Comparison of ENCODE assay signal across 5 cellular contexts in genomic region chr19:42257842-42258241, GRCh38. TPM values are rescaled to one million over a fixed set of nuclear protein-coding genes. Genes with fewer than 3 reads are reported as not detected.
DNase-seq lines count a peak whose midpoint lies in the region; ATAC-seq, FAIRE-seq and TF ChIP-seq lines count a peak whose summit lies in the region.
"Not testable (repeated sequence)": the region's sequence is repeated elsewhere in the genome, so short reads cannot be mapped to it uniquely, and the experiment has no call there.

No MANE protein-coding gene starts in this region.

- H3K27me3 Mint-ChIP-seq in IgD-negative memory B cell, type B pancreatic cell: not testable (repeated sequence)
- peaks cover 38% of the 10 kb centered on the region for H3K27me3 Mint-ChIP-seq in WTC11 (ENCODE audit: low read depth)

- peak overlapping the region in 3 of 4 donors; percentile 9 to 50 (median 43) for H3K4me3 Mint-ChIP-seq in IgD-negative memory B cell
- not testable (repeated sequence) for H3K4me3 Mint-ChIP-seq in WTC11
- peak overlapping the region; percentile 39 for H3K4me3 Mint-ChIP-seq in type B pancreatic cell

- BruUV-seq in HepG2 (replicated peaks; lab: Mats Ljungman, UMichigan), result not testable (repeated sequence)

- not testable (repeated sequence) for H3K9me3 ChIP-seq in HepG2 (ENCODE audit: low read length)

- H3K79me2 ChIP-seq in HepG2 (ENCODE audit: insufficient read depth, low read length), result peaks cover 14% of the 10 kb centered on the region

- intact Hi-C loops in HepG2 (cut with micrococcal nuclease; ENCODE audit: unreplicated experiment), result not testable (repeated sequence)

- H3K4me1 Mint-ChIP-seq in IgD-negative memory B cell, result not testable (repeated sequence)
- H3K4me1 Mint-ChIP-seq in WTC11 (peaks cover 10% of the 10 kb centered on the region), type B pancreatic cell (ENCODE audit: unreplicated experiment) (peaks cover 16% of the 10 kb centered on the region)

- 70% methylated on average over 3 of the region's 3 CpGs for WGBS in HepG2 (ENCODE audit: low lambda C conversion rate)

- not testable (repeated sequence) for TF ChIP-seq RAD21 in HepG2 (CRISPR knock-in tag; IDR thresholded peaks at IDR 0.05)

- H3K4me2 ChIP-seq in HepG2 (ENCODE audit: low read depth, low read length), result not testable (repeated sequence)

- H3K9me3 Mint-ChIP-seq in IgD-negative memory B cell, WTC11, type B pancreatic cell: not testable (repeated sequence)

- H3K4me1 ChIP-seq in HepG2 (ENCODE audit: insufficient read depth, low read length), result peaks cover 40% of the 10 kb centered on the region

- not testable (repeated sequence) for H3K27ac ChIP-seq in HepG2 (ENCODE audit: extremely low read length, insufficient read depth, low read length)

- in situ Hi-C loops in HepG2 (cut with HindIII; ENCODE audit: extremely low pct_ligation_motif_present, low pct_unique_long_range_greater_than_20kb), result not testable (repeated sequence)

- H2AFZ ChIP-seq in HepG2 (ENCODE audit: low read length), result not testable (repeated sequence)

- TF ChIP-seq CTCF in WTC11 (IDR thresholded peaks at IDR 0.05); HepG2 (CRISPR knock-in tag; IDR thresholded peaks at IDR 0.05); type B pancreatic cell (conservative IDR thresholded peaks at IDR 0.05): not testable (repeated sequence)

- POLR2A ChIA-PET in WTC11 (lab: Charles Lee), result interaction anchor here (0.7 kb wide), 1 partner anchor 44 kb away, joined by 7 read pairs; the partner anchor contains the start of gene PAFAH1B3
- POLR2A ChIA-PET in HepG2 (lab: Yijun Ruan, JAX), result interaction anchor here (1.3 kb wide), 1 partner anchor 22 kb away, joined by 3 read pairs; no protein-coding TSS in a partner anchor

- H3K36me3 ChIP-seq in HepG2 (replicated peaks in 1 of 2; ENCODE audit: control insufficient read depth in 1 of 2, insufficient read depth in 2 of 2, low read length in 2 of 2), result not testable (repeated sequence)

- H3K9ac ChIP-seq in HepG2 (ENCODE audit: insufficient read depth, low read depth, low read length), result not testable (repeated sequence)

- H4K20me1 ChIP-seq in HepG2 (ENCODE audit: insufficient read depth, low read length), result not testable (repeated sequence)

- not testable (repeated sequence) for TF ChIP-seq EP300 in HepG2 (IDR thresholded peaks at IDR 0.05; ENCODE audit: low read depth in 2 of 2, low read length in 2 of 2); HepG2 (CRISPR knock-in tag; IDR thresholded peaks at IDR 0.05; ENCODE audit: borderline replicate concordance)

- not testable (repeated sequence) for H3K36me3 Mint-ChIP-seq in IgD-negative memory B cell, WTC11, type B pancreatic cell

- peak; percentile 40 for FAIRE-seq in GM12892 (lab: Jason Lieb, UNC)
- FAIRE-seq in HepG2 (lab: Jason Lieb, UNC), result not testable (repeated sequence)

- CTCF ChIA-PET in WTC11 (lab: Charles Lee), result interaction anchor here (0.6 to 3.0 kb wide), 9 partner anchors 15 to 149 kb away, joined by 3 to 15 read pairs (median 4); partner anchors contain the start of gene GSK3A
- CTCF ChIA-PET in HepG2 (lab: Yijun Ruan, JAX; ENCODE audit: low intra/inter-chr PET ratio, low total read pairs), result not testable (repeated sequence)

- DNase-seq in GM12892 (ENCODE audit: insufficient read length); WTC11 (ENCODE audit: low spot score); HepG2 (ENCODE audit: low spot score); type B pancreatic cell (ENCODE audit: extremely low spot score, unreplicated experiment): not testable (repeated sequence)

- not testable (repeated sequence) for H3K27me3 ChIP-seq in HepG2 (ENCODE audit: control insufficient read depth in 1 of 2, insufficient read depth in 2 of 2, low read length in 2 of 2)

- H3K27ac Mint-ChIP-seq in IgD-negative memory B cell, result peak overlapping the region in 1 of 3 donors; percentile 84
- not testable (repeated sequence) for H3K27ac Mint-ChIP-seq in WTC11, type B pancreatic cell

- H3K4me3 ChIP-seq in HepG2 (replicated peaks in 1 of 3; ENCODE audit: insufficient read depth in 1 of 3, low read depth in 2 of 3, low read length in 3 of 3), result not testable (repeated sequence)

- TF ChIP-seq POLR2A in GM12892 (IDR thresholded peaks at IDR 0.05; ENCODE audit: low read depth, low read length); HepG2 (IDR thresholded peaks at IDR 0.05; ENCODE audit: insufficient read depth in 1 of 2, low read depth in 2 of 2, low read length in 2 of 2): not testable (repeated sequence)

- ATAC-seq in WTC11, HepG2: not testable (repeated sequence)

RNA-seq across cellular contexts. Expression of gene ERF, which starts 2.9 kb away (rescaled TPM):
- polyA plus RNA-seq in GM12892 (2012; ENCODE audit: missing spikeins), result 10.6 TPM
- polyA plus RNA-seq in IgD-negative memory B cell (6.7 TPM), HepG2 (2011; rRNA removed) (62.5 and 69.9 TPM in 2 replicates)
- total RNA-seq in WTC11 (2021) (65.4 to 67.6 TPM (median 65.9 TPM) in 3 replicates), HepG2 (2016; rRNA removed; fragmentation: Illumina TruSeq; extraction: Trizol) (43.2 and 67.1 TPM in 2 replicates), type B pancreatic cell (ENCODE audit: low replicate concordance) (54.9 and 78.9 TPM in 2 replicates)
- 54.9 and 66.8 TPM in 2 replicates for total RNA-seq in HepG2 (2016; cell fraction: cytosol; rRNA removed; fragmentation: Illumina TruSeq; extraction: Trizol; ENCODE audit: low read depth)
- total RNA-seq in HepG2 (2016; cell fraction: insoluble cytoplasmic fraction; rRNA removed; fragmentation: Illumina TruSeq; extraction: Trizol), result 35.3 and 68.2 TPM in 2 replicates
- total RNA-seq in HepG2 (2016; cell fraction: membrane; rRNA removed; fragmentation: Illumina TruSeq; extraction: Trizol), result 104 and 115 TPM in 2 replicates
- 31.2 and 38.3 TPM in 2 replicates for total RNA-seq in HepG2 (2016; cell fraction: nucleus; rRNA removed; fragmentation: Illumina TruSeq; extraction: Trizol)
- 36.9 and 45.9 TPM in 2 replicates for polyA plus RNA-seq in HepG2 (2011; cell fraction: cytosol; rRNA removed)
- 109 and 170 TPM in 2 replicates for polyA plus RNA-seq in HepG2 (2011; cell fraction: nucleus; rRNA removed)
- polyA plus RNA-seq in HepG2 (2012), result 38.4 and 44.3 TPM in 2 replicates
- polyA plus RNA-seq in HepG2 (2016; cell fraction: cytosol; fragmentation: Illumina TruSeq; extraction: Trizol; ENCODE audit: low read depth), result 30.4 TPM in 2 replicates
- 56.4 and 79.4 TPM in 2 replicates for polyA plus RNA-seq in HepG2 (2016; cell fraction: insoluble cytoplasmic fraction; fragmentation: Illumina TruSeq; extraction: Trizol; ENCODE audit: low read depth)
- polyA plus RNA-seq in HepG2 (2016; cell fraction: membrane; fragmentation: Illumina TruSeq; extraction: Trizol; ENCODE audit: low read depth), result 55.2 and 69.1 TPM in 2 replicates
- 77.4 and 89.7 TPM in 2 replicates for polyA plus RNA-seq in HepG2 (2016; cell fraction: nucleus; fragmentation: Illumina TruSeq; extraction: Trizol; ENCODE audit: insufficient read depth, low read depth)
- 39.2 and 85.5 TPM in 2 replicates for polyA minus RNA-seq in HepG2 (2011; rRNA and poly(A)+ RNA removed; ENCODE audit: low replicate concordance)
- 38.3 and 50.2 TPM in 2 replicates for polyA minus RNA-seq in HepG2 (2011; cell fraction: cytosol; rRNA and poly(A)+ RNA removed)
- 40.9 and 56.5 TPM in 2 replicates for polyA minus RNA-seq in HepG2 (2011; cell fraction: nucleus; rRNA and poly(A)+ RNA removed)

RNA-seq across cellular contexts. Expression of gene CIC, which starts 11.2 kb away (rescaled TPM):
- 6.1 TPM for polyA plus RNA-seq in GM12892 (2012; ENCODE audit: missing spikeins)
- polyA plus RNA-seq in IgD-negative memory B cell (4.5 TPM), HepG2 (2011; rRNA removed) (5.9 and 8.3 TPM in 2 replicates)
- total RNA-seq in WTC11 (2021) (53.0 to 58.5 TPM (median 55.8 TPM) in 3 replicates), HepG2 (2016; rRNA removed; fragmentation: Illumina TruSeq; extraction: Trizol) (5.4 and 8.0 TPM in 2 replicates), type B pancreatic cell (ENCODE audit: low replicate concordance) (44.8 and 70.3 TPM in 2 replicates)
- total RNA-seq in HepG2 (2016; cell fraction: cytosol; rRNA removed; fragmentation: Illumina TruSeq; extraction: Trizol; ENCODE audit: low read depth), result 1.5 and 1.8 TPM in 2 replicates
- 5.2 and 7.8 TPM in 2 replicates for total RNA-seq in HepG2 (2016; cell fraction: insoluble cytoplasmic fraction; rRNA removed; fragmentation: Illumina TruSeq; extraction: Trizol)
- total RNA-seq in HepG2 (2016; cell fraction: membrane; rRNA removed; fragmentation: Illumina TruSeq; extraction: Trizol), result 4.6 and 4.9 TPM in 2 replicates
- 10.4 and 12.3 TPM in 2 replicates for total RNA-seq in HepG2 (2016; cell fraction: nucleus; rRNA removed; fragmentation: Illumina TruSeq; extraction: Trizol)
- 3.3 and 5.6 TPM in 2 replicates for polyA plus RNA-seq in HepG2 (2011; cell fraction: cytosol; rRNA removed)
- 60.6 and 75.8 TPM in 2 replicates for polyA plus RNA-seq in HepG2 (2011; cell fraction: nucleus; rRNA removed)
- 17.6 and 25.1 TPM in 2 replicates for polyA plus RNA-seq in HepG2 (2012)
- polyA plus RNA-seq in HepG2 (2016; cell fraction: cytosol; fragmentation: Illumina TruSeq; extraction: Trizol; ENCODE audit: low read depth), result 1.7 and 1.9 TPM in 2 replicates
- 10.1 and 16.9 TPM in 2 replicates for polyA plus RNA-seq in HepG2 (2016; cell fraction: insoluble cytoplasmic fraction; fragmentation: Illumina TruSeq; extraction: Trizol; ENCODE audit: low read depth)
- polyA plus RNA-seq in HepG2 (2016; cell fraction: membrane; fragmentation: Illumina TruSeq; extraction: Trizol; ENCODE audit: low read depth), result 5.7 and 6.0 TPM in 2 replicates
- polyA plus RNA-seq in HepG2 (2016; cell fraction: nucleus; fragmentation: Illumina TruSeq; extraction: Trizol; ENCODE audit: insufficient read depth, low read depth), result 61.0 and 65.4 TPM in 2 replicates
- 3.6 and 7.9 TPM in 2 replicates for polyA minus RNA-seq in HepG2 (2011; rRNA and poly(A)+ RNA removed; ENCODE audit: low replicate concordance)
- 9.1 and 10.8 TPM in 2 replicates for polyA minus RNA-seq in HepG2 (2011; cell fraction: cytosol; rRNA and poly(A)+ RNA removed)
- 14.7 and 15.5 TPM in 2 replicates for polyA minus RNA-seq in HepG2 (2011; cell fraction: nucleus; rRNA and poly(A)+ RNA removed)

RNA-seq across cellular contexts. Expression of gene GSK3A, which starts 15.4 kb away (rescaled TPM):
- polyA plus RNA-seq in GM12892 (2012; ENCODE audit: missing spikeins), result 21.9 TPM
- polyA plus RNA-seq in IgD-negative memory B cell (24.5 TPM), HepG2 (2011; rRNA removed) (52.5 and 56.5 TPM in 2 replicates)
- total RNA-seq in WTC11 (2021) (49.8 to 50.8 TPM (median 49.9 TPM) in 3 replicates), HepG2 (2016; rRNA removed; fragmentation: Illumina TruSeq; extraction: Trizol) (14.8 and 16.9 TPM in 2 replicates), type B pancreatic cell (ENCODE audit: low replicate concordance) (43.5 and 49.1 TPM in 2 replicates)
- 16.1 and 22.9 TPM in 2 replicates for total RNA-seq in HepG2 (2016; cell fraction: cytosol; rRNA removed; fragmentation: Illumina TruSeq; extraction: Trizol; ENCODE audit: low read depth)
- 11.4 and 17.4 TPM in 2 replicates for total RNA-seq in HepG2 (2016; cell fraction: insoluble cytoplasmic fraction; rRNA removed; fragmentation: Illumina TruSeq; extraction: Trizol)
- total RNA-seq in HepG2 (2016; cell fraction: membrane; rRNA removed; fragmentation: Illumina TruSeq; extraction: Trizol), result 31.4 and 34.4 TPM in 2 replicates
- 9.7 and 11.2 TPM in 2 replicates for total RNA-seq in HepG2 (2016; cell fraction: nucleus; rRNA removed; fragmentation: Illumina TruSeq; extraction: Trizol)
- polyA plus RNA-seq in HepG2 (2011; cell fraction: cytosol; rRNA removed), result 33.8 and 36.7 TPM in 2 replicates
- polyA plus RNA-seq in HepG2 (2011; cell fraction: nucleus; rRNA removed), result 33.5 and 34.5 TPM in 2 replicates
- polyA plus RNA-seq in HepG2 (2012), result 25.2 and 25.7 TPM in 2 replicates
- 41.6 and 46.1 TPM in 2 replicates for polyA plus RNA-seq in HepG2 (2016; cell fraction: cytosol; fragmentation: Illumina TruSeq; extraction: Trizol; ENCODE audit: low read depth)
- 45.9 and 55.0 TPM in 2 replicates for polyA plus RNA-seq in HepG2 (2016; cell fraction: insoluble cytoplasmic fraction; fragmentation: Illumina TruSeq; extraction: Trizol; ENCODE audit: low read depth)
- 67.9 and 73.5 TPM in 2 replicates for polyA plus RNA-seq in HepG2 (2016; cell fraction: membrane; fragmentation: Illumina TruSeq; extraction: Trizol; ENCODE audit: low read depth)
- polyA plus RNA-seq in HepG2 (2016; cell fraction: nucleus; fragmentation: Illumina TruSeq; extraction: Trizol; ENCODE audit: insufficient read depth, low read depth), result 44.2 and 47.7 TPM in 2 replicates
- 34.3 and 51.6 TPM in 2 replicates for polyA minus RNA-seq in HepG2 (2011; rRNA and poly(A)+ RNA removed; ENCODE audit: low replicate concordance)
- polyA minus RNA-seq in HepG2 (2011; cell fraction: cytosol; rRNA and poly(A)+ RNA removed), result 9.1 and 14.1 TPM in 2 replicates
- polyA minus RNA-seq in HepG2 (2011; cell fraction: nucleus; rRNA and poly(A)+ RNA removed), result 5.2 and 6.8 TPM in 2 replicates

RNA-seq across cellular contexts. Expression of gene ZNF526, which starts 37.7 kb away (rescaled TPM):
- 3.5 TPM for polyA plus RNA-seq in GM12892 (2012; ENCODE audit: missing spikeins)
- 8.0 TPM for polyA plus RNA-seq in IgD-negative memory B cell
- 16.1 to 18.3 TPM (median 16.4 TPM) in 3 replicates for total RNA-seq in WTC11 (2021)
- 8.4 and 8.5 TPM in 2 replicates for total RNA-seq in HepG2 (2016; rRNA removed; fragmentation: Illumina TruSeq; extraction: Trizol)
- 3.2 and 4.1 TPM in 2 replicates for total RNA-seq in HepG2 (2016; cell fraction: cytosol; rRNA removed; fragmentation: Illumina TruSeq; extraction: Trizol; ENCODE audit: low read depth)
- 7.8 and 8.2 TPM in 2 replicates for total RNA-seq in HepG2 (2016; cell fraction: insoluble cytoplasmic fraction; rRNA removed; fragmentation: Illumina TruSeq; extraction: Trizol)
- 7.8 and 8.0 TPM in 2 replicates for total RNA-seq in HepG2 (2016; cell fraction: membrane; rRNA removed; fragmentation: Illumina TruSeq; extraction: Trizol)
- total RNA-seq in HepG2 (2016; cell fraction: nucleus; rRNA removed; fragmentation: Illumina TruSeq; extraction: Trizol), result 5.4 and 6.6 TPM in 2 replicates
- 3.3 and 4.3 TPM in 2 replicates for polyA plus RNA-seq in HepG2 (2011; rRNA removed)
- polyA plus RNA-seq in HepG2 (2011; cell fraction: cytosol; rRNA removed), result 1.6 and 1.7 TPM in 2 replicates
- polyA plus RNA-seq in HepG2 (2011; cell fraction: nucleus; rRNA removed), result 6.8 and 7.0 TPM in 2 replicates
- polyA plus RNA-seq in HepG2 (2012), result 4.9 and 5.8 TPM in 2 replicates
- polyA plus RNA-seq in HepG2 (2016; cell fraction: cytosol; fragmentation: Illumina TruSeq; extraction: Trizol; ENCODE audit: low read depth), result 0.61 and 0.84 TPM in 2 replicates
- 3.0 and 6.6 TPM in 2 replicates for polyA plus RNA-seq in HepG2 (2016; cell fraction: insoluble cytoplasmic fraction; fragmentation: Illumina TruSeq; extraction: Trizol; ENCODE audit: low read depth)
- 1.2 and 1.8 TPM in 2 replicates for polyA plus RNA-seq in HepG2 (2016; cell fraction: membrane; fragmentation: Illumina TruSeq; extraction: Trizol; ENCODE audit: low read depth)
- polyA plus RNA-seq in HepG2 (2016; cell fraction: nucleus; fragmentation: Illumina TruSeq; extraction: Trizol; ENCODE audit: insufficient read depth, low read depth), result 4.9 and 6.7 TPM in 2 replicates
- 12.7 and 19.4 TPM in 2 replicates for polyA minus RNA-seq in HepG2 (2011; rRNA and poly(A)+ RNA removed; ENCODE audit: low replicate concordance)
- polyA minus RNA-seq in HepG2 (2011; cell fraction: cytosol; rRNA and poly(A)+ RNA removed), result 2.9 and 4.0 TPM in 2 replicates
- polyA minus RNA-seq in HepG2 (2011; cell fraction: nucleus; rRNA and poly(A)+ RNA removed), result 8.8 and 9.3 TPM in 2 replicates
- 18.2 and 19.3 TPM in 2 replicates for total RNA-seq in type B pancreatic cell (ENCODE audit: low replicate concordance)

RNA-seq across cellular contexts. Expression of gene DEDD2, which starts 40.4 kb away (rescaled TPM):
- polyA plus RNA-seq in GM12892 (2012; ENCODE audit: missing spikeins), result 11.7 TPM
- polyA plus RNA-seq in IgD-negative memory B cell, result 159 TPM
- 37.7 to 42.0 TPM (median 39.2 TPM) in 3 replicates for total RNA-seq in WTC11 (2021)
- 14.7 and 19.2 TPM in 2 replicates for total RNA-seq in HepG2 (2016; rRNA removed; fragmentation: Illumina TruSeq; extraction: Trizol)
- total RNA-seq in HepG2 (2016; cell fraction: cytosol; rRNA removed; fragmentation: Illumina TruSeq; extraction: Trizol; ENCODE audit: low read depth), result 9.6 and 10.0 TPM in 2 replicates
- total RNA-seq in HepG2 (2016; cell fraction: insoluble cytoplasmic fraction; rRNA removed; fragmentation: Illumina TruSeq; extraction: Trizol), result 16.1 and 18.5 TPM in 2 replicates
- 27.2 and 29.6 TPM in 2 replicates for total RNA-seq in HepG2 (2016; cell fraction: membrane; rRNA removed; fragmentation: Illumina TruSeq; extraction: Trizol)
- total RNA-seq in HepG2 (2016; cell fraction: nucleus; rRNA removed; fragmentation: Illumina TruSeq; extraction: Trizol), result 6.8 and 8.3 TPM in 2 replicates
- polyA plus RNA-seq in HepG2 (2011; rRNA removed), result 24.7 and 26.1 TPM in 2 replicates
- 25.5 and 32.8 TPM in 2 replicates for polyA plus RNA-seq in HepG2 (2011; cell fraction: cytosol; rRNA removed)
- polyA plus RNA-seq in HepG2 (2011; cell fraction: nucleus; rRNA removed), result 26.7 and 26.8 TPM in 2 replicates
- 11.1 and 19.5 TPM in 2 replicates for polyA plus RNA-seq in HepG2 (2012)
- polyA plus RNA-seq in HepG2 (2016; cell fraction: cytosol; fragmentation: Illumina TruSeq; extraction: Trizol; ENCODE audit: low read depth), result 10.7 and 11.1 TPM in 2 replicates
- 19.2 and 19.5 TPM in 2 replicates for polyA plus RNA-seq in HepG2 (2016; cell fraction: insoluble cytoplasmic fraction; fragmentation: Illumina TruSeq; extraction: Trizol; ENCODE audit: low read depth)
- polyA plus RNA-seq in HepG2 (2016; cell fraction: membrane; fragmentation: Illumina TruSeq; extraction: Trizol; ENCODE audit: low read depth), result 23.2 and 25.7 TPM in 2 replicates
- 16.9 and 21.4 TPM in 2 replicates for polyA plus RNA-seq in HepG2 (2016; cell fraction: nucleus; fragmentation: Illumina TruSeq; extraction: Trizol; ENCODE audit: insufficient read depth, low read depth)
- polyA minus RNA-seq in HepG2 (2011; rRNA and poly(A)+ RNA removed; ENCODE audit: low replicate concordance), result 15.6 and 26.0 TPM in 2 replicates
- polyA minus RNA-seq in HepG2 (2011; cell fraction: cytosol; rRNA and poly(A)+ RNA removed), result 6.8 and 8.3 TPM in 2 replicates
- polyA minus RNA-seq in HepG2 (2011; cell fraction: nucleus; rRNA and poly(A)+ RNA removed), result 5.0 and 7.2 TPM in 2 replicates
- total RNA-seq in type B pancreatic cell (ENCODE audit: low replicate concordance), result 23.7 and 29.3 TPM in 2 replicates
